8 cellular contexts compared by ENCODE assay signal in genomic region chr6:56570434-56571359, GRCh38.
DNase-seq lines count a peak whose midpoint lies in the region; TF ChIP-seq lines count a peak whose summit lies in the region.

No MANE protein-coding gene starts in this region.

- H3K9me3 ChIP-seq in Karpas-422 (ENCODE audit: low read length) = no peaks in the 10 kb centered on the region
- no peaks in the 10 kb centered on the region for H3K9me3 ChIP-seq in sigmoid colon

- intact Hi-C loops in sigmoid colon (cut with DNase I) = no loop called here

- in situ Hi-C loops in SK-MEL-5 (cut with HindIII; ENCODE audit: low pct_unique_long_range_greater_than_20kb, low sequenced_read_pairs) = no loop called here

- DNase-seq in NCI-H2171 treated with DMSO at 0.1 percent for 48 hours (lab: John Stamatoyannopoulos, UW) (peak; percentile 40), NCI-H2171 (lab: John Stamatoyannopoulos, UW) (no peak), H4 (ENCODE audit: low spot score) (peak; percentile 49), Karpas-422 (peak; percentile 78), SK-MEL-5 (ENCODE audit: low read depth, low spot score) (peak; percentile 50), fibroblast of the conjunctiva (ENCODE audit: low read depth) (peak; percentile 13), sigmoid colon (no peak), NCI-H1048 (lab: John Stamatoyannopoulos, UW) (no peak)

- H3K4me1 ChIP-seq in Karpas-422 (ENCODE audit: low read length) (peaks cover 8% of the 10 kb centered on the region; the same call in 1 of the 2 replicates), sigmoid colon (peaks cover 0 to 55% (median 29%) of the 10 kb centered on the region in 4 donors)

- no peaks in the 10 kb centered on the region for H3K9me2 ChIP-seq in Karpas-422 (replicated peaks; ENCODE audit: insufficient read depth, low read length)

- H3K9ac ChIP-seq in Karpas-422 (ENCODE audit: low read length) = no peak overlapping the region

- 0 out of 2 replicates have a peak overlapping the region, but pooled peaks have one; percentile 1 for H2AFZ ChIP-seq in Karpas-422 (ENCODE audit: low read length)

- H3K4me3 ChIP-seq in Karpas-422 (ENCODE audit: low read length) = no peak overlapping the region
- H3K4me3 ChIP-seq in sigmoid colon = no peak overlapping the region

- H3K27me3 ChIP-seq in Karpas-422 (ENCODE audit: low read length) (no peaks in the 10 kb centered on the region), sigmoid colon (no peaks in the 10 kb centered on the region)

- no peak overlapping the region for H3K4me2 ChIP-seq in Karpas-422 (ENCODE audit: low read depth, low read length, poor library complexity, severe bottlenecking)

- TF ChIP-seq EP300 in sigmoid colon (IDR thresholded peaks at IDR 0.05) = no peak

- WGBS in sigmoid colon, 2 donors = 49 to 63% methylated on average over 8 of the region's 8 CpGs

- TF ChIP-seq POLR2A in sigmoid colon (IDR thresholded peaks at IDR 0.05) = no peak

- no peaks in the 10 kb centered on the region for H3K36me3 ChIP-seq in Karpas-422 (ENCODE audit: insufficient read depth, low read length)
- peaks cover 0 to 30% (median 4%) of the 10 kb centered on the region in 4 donors for H3K36me3 ChIP-seq in sigmoid colon

- no peaks in the 10 kb centered on the region for H3K79me2 ChIP-seq in Karpas-422 (ENCODE audit: low read length)

- H3K27ac ChIP-seq in Karpas-422 (ENCODE audit: low read length) (no peak overlapping the region), sigmoid colon (peak overlapping the region in 2 of 4 donors; percentile 47 to 69)

- TF ChIP-seq CTCF in sigmoid colon (IDR thresholded peaks at IDR 0.05) = peak; percentile 24 to 56 (median 46)

- H4K20me1 ChIP-seq in Karpas-422 (ENCODE audit: insufficient read depth, low read depth, low read length) = no peaks in the 10 kb centered on the region

Comparison
In these comparisons a context has a peak if more than half of its experiments do, and no peak if none do; other contexts are left out.
1. DNase-seq: peak in NCI-H2171 treated with DMSO at 0.1 percent for 48 hours (single experiment), H4 (single experiment), Karpas-422 (single experiment), SK-MEL-5 (single experiment) and fibroblast of the conjunctiva (single experiment); none in NCI-H2171 (single experiment), sigmoid colon (single experiment) and NCI-H1048 (single experiment).